Comparison of ENCODE assay signal across 23 cellular contexts in the genomic region with DNA sequence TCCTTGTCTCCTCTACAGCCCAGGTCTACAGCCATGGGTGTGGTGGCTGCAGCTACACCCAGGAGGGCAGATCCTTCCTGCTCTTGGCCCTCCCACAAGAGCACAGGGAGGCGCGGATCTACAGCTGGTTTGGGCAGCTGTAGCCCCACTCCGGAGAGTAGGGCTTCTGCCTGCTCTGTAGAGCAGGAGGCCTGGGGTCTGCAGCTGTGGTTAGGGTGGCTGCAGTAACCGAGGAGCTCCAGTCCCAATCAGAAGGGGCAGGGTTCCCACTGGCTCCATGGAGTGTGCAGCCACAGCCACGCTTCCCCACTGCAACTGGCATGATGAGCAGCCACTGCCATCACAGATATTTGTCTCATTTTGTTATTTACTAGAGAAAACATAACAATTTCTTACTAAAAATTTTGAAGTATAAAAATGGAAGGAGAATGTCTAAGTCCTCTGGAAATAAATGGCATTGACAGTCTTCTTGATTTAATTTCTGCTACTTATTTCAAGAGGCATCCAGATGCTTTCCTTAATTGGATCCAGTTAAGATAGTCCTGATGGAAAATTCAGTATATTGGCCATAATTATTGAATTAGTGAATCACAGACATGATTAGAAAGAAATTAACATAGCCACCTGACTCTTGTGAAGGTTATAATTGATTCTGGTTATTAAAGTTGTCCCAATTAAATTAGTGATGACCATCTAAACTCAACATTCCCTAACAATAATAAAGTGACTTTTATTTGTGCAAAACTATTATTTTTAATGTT.
"Had no signal": no experiment of that assay in that cellular context is flagged by ENCODE, and none has a peak within 500 bp of the region (broad histone marks: within the 10 kb centered on the region; RNA-seq: fewer than 3 reads in every experiment).

No MANE protein-coding gene starts in this region.

- H3K4me1 Mint-ChIP-seq: immature natural killer cell, naive B cell had no signal

- ATAC-seq: effector memory CD8-positive, alpha-beta T cell; gastroesophageal sphincter; left cardiac atrium had no signal

- H3K4me3 ChIP-seq: esophagus squamous epithelium, gastroesophageal sphincter, left ventricle myocardium inferior, lung, ovary, right atrium auricular region, sigmoid colon, skin epidermis, tibial nerve had no signal

- DNase-seq: effector memory CD8-positive, alpha-beta T cell; esophagus squamous epithelium; foreskin fibroblast; glutamatergic neuron; immature natural killer cell; left cardiac atrium; left ventricle myocardium inferior; mesenchymal stem cell; midbrain; naive B cell; nucleus accumbens; ovary; sigmoid colon; stimulated activated CD4-positive, alpha-beta T cell treated with anti-CD3 and anti-CD28 coated beads, Interleukin-2, amount 100 ng/mL, for 24 hours; stimulated activated CD4-positive, alpha-beta T cell treated with anti-CD3 and anti-CD28 coated beads, Interleukin-4, amount 100 ng/mL, for 4 hours; stimulated activated naive CD4-positive, alpha-beta T cell treated with Interleukin-2 at 50 U/mL for 16 hours had no signal

- H3K36me3 ChIP-seq: esophagus squamous epithelium, gastroesophageal sphincter, left ventricle myocardium inferior, ovary, right atrium auricular region, sigmoid colon, tibial nerve had no signal

- H3K27me3 ChIP-seq: esophagus squamous epithelium, gastroesophageal sphincter, ovary, right atrium auricular region, sigmoid colon, tibial nerve had no signal

- H3K27me3 Mint-ChIP-seq: effector memory CD8-positive, alpha-beta T cell; naive B cell had no signal

- H3K27ac Mint-ChIP-seq: effector memory CD8-positive, alpha-beta T cell; immature natural killer cell; naive B cell had no signal

- H3K4me3 Mint-ChIP-seq: effector memory CD8-positive, alpha-beta T cell; immature natural killer cell; naive B cell had no signal

- FAIRE-seq: keratinocyte had no signal

- H3K36me3 Mint-ChIP-seq: immature natural killer cell, naive B cell had no signal

- H3K27ac ChIP-seq: epithelial cell of prostate, esophagus squamous epithelium, gastroesophageal sphincter, left ventricle myocardium inferior, ovary, right atrium auricular region, sigmoid colon, skin epidermis, tibial nerve had no signal

- H3K4me1 ChIP-seq: esophagus squamous epithelium, gastroesophageal sphincter, left ventricle myocardium inferior, right atrium auricular region, sigmoid colon, tibial nerve had no signal

- H3K9me3 ChIP-seq: esophagus squamous epithelium, gastroesophageal sphincter, ovary, right atrium auricular region had no signal
